In genomic region chr12:22435583-22435982, GRCh38 we compare ENCODE assay signal across 36 cellular contexts.
"Had no signal": no experiment of that assay in that cellular context is flagged by ENCODE, and none has a peak within 500 bp of the region (broad histone marks: within the 10 kb centered on the region; RNA-seq: fewer than 3 reads in every experiment).

No MANE protein-coding gene starts in this region.

- H3K4me1 ChIP-seq: ascending aorta, breast epithelium, colonic mucosa had no signal

- ATAC-seq: activated CD8-positive, alpha-beta memory T cell treated with anti-CD3 and anti-CD28 coated beads, Interleukin-2, amount 10 ng/mL, durations not matched to agents 7 days and 5 days; activated CD8-positive, alpha-beta T cell treated with anti-CD3 and anti-CD28 coated beads for 36 hours; foreskin keratinocyte; gastroesophageal sphincter; T-helper 17 cell had no signal

- H3K36me3 Mint-ChIP-seq: activated CD8-positive, alpha-beta memory T cell treated with anti-CD3 and anti-CD28 coated beads, Interleukin-2, amount 10 ng/mL, durations not matched to agents 7 days and 5 days; activated naive CD4-positive, alpha-beta T cell treated with anti-CD3 and anti-CD28 coated beads, Interleukin-2, amount 10 ng/mL, durations not matched to agents 7 days and 5 days; activated naive CD8-positive, alpha-beta T cell treated with anti-CD3 and anti-CD28 coated beads, Interleukin-2, amount 10 ng/mL, durations not matched to agents 7 days and 5 days; brain had no signal

- H3K4me3 Mint-ChIP-seq: activated B cell treated with CpG ODN at 0.5 μM for 24 hours; activated CD4-positive, alpha-beta T cell treated with anti-CD3 and anti-CD28 coated beads, Interleukin-2, amount 10 ng/mL, durations not matched to agents 7 days and 5 days; activated CD8-positive, alpha-beta memory T cell treated with anti-CD3 and anti-CD28 coated beads, Interleukin-2, amount 10 ng/mL, durations not matched to agents 7 days and 5 days; activated CD8-positive, alpha-beta T cell treated with anti-CD3 and anti-CD28 coated beads for 36 hours; activated naive CD4-positive, alpha-beta T cell treated with anti-CD3 and anti-CD28 coated beads, Interleukin-2, amount 10 ng/mL, durations not matched to agents 7 days and 5 days; activated naive CD8-positive, alpha-beta T cell treated with anti-CD3 and anti-CD28 coated beads, Interleukin-2, amount 10 ng/mL, durations not matched to agents 7 days and 5 days; activated T-helper 1 cell treated with anti-CD3 and anti-CD28 coated beads, Interleukin-12 subunit alpha, Interleukin-12 subunit beta, Interleukin-2, Interleukin-4 antibody, amounts not matched to agents 30 ng/mL and 10 ng/mL and 1 ng/mL, durations not matched to agents 14 hours and 24 hours and 36 hours; brain; dendritic cell treated with granulocyte-macrophage colony-stimulating factor and Interleukin-4, amounts not matched to agents 40 ng/mL and 50 ng/mL, for 4 days; T-helper 17 cell; T-helper 2 cell treated with Interferon-gamma antibody and Interleukin-4, amounts not matched to agents 5 μg/mL and 100 μg/mL, for 36 hours had no signal

- H3K36me3 ChIP-seq: ascending aorta, breast epithelium, cardiac muscle cell, colonic mucosa, esophagus muscularis mucosa, gastroesophageal sphincter, WERI-Rb-1 had no signal

- H3K4me3 ChIP-seq: ascending aorta, breast epithelium, cardiac muscle cell, colonic mucosa, dorsolateral prefrontal cortex, esophagus muscularis mucosa, gastroesophageal sphincter had no signal

- H3K9me3 Mint-ChIP-seq: activated B cell treated with CpG ODN at 0.5 μM for 24 hours; activated CD4-positive, alpha-beta T cell treated with anti-CD3 and anti-CD28 coated beads, Interleukin-2, amount 10 ng/mL, durations not matched to agents 7 days and 5 days; activated CD8-positive, alpha-beta T cell treated with anti-CD3 and anti-CD28 coated beads for 36 hours; activated naive CD4-positive, alpha-beta T cell treated with anti-CD3 and anti-CD28 coated beads, Interleukin-2, amount 10 ng/mL, durations not matched to agents 7 days and 5 days; activated naive CD8-positive, alpha-beta T cell treated with anti-CD3 and anti-CD28 coated beads, Interleukin-2, amount 10 ng/mL, durations not matched to agents 7 days and 5 days; activated T-helper 1 cell treated with anti-CD3 and anti-CD28 coated beads, Interleukin-12 subunit alpha, Interleukin-12 subunit beta, Interleukin-2, Interleukin-4 antibody, amounts not matched to agents 30 ng/mL and 10 ng/mL and 1 ng/mL, durations not matched to agents 14 hours and 24 hours and 36 hours; dendritic cell treated with granulocyte-macrophage colony-stimulating factor and Interleukin-4, amounts not matched to agents 40 ng/mL and 50 ng/mL, for 4 days; T-helper 2 cell treated with Interferon-gamma antibody and Interleukin-4, amounts not matched to agents 5 μg/mL and 100 μg/mL, for 36 hours had no signal

- H3K27me3 Mint-ChIP-seq: activated B cell treated with CpG ODN at 0.5 μM for 24 hours; activated CD4-positive, alpha-beta T cell treated with anti-CD3 and anti-CD28 coated beads, Interleukin-2, amount 10 ng/mL, durations not matched to agents 7 days and 5 days; activated CD8-positive, alpha-beta memory T cell treated with anti-CD3 and anti-CD28 coated beads, Interleukin-2, amount 10 ng/mL, durations not matched to agents 7 days and 5 days; activated naive CD4-positive, alpha-beta T cell treated with anti-CD3 and anti-CD28 coated beads, Interleukin-2, amount 10 ng/mL, durations not matched to agents 7 days and 5 days; activated naive CD8-positive, alpha-beta T cell treated with anti-CD3 and anti-CD28 coated beads, Interleukin-2, amount 10 ng/mL, durations not matched to agents 7 days and 5 days; brain; dendritic cell treated with granulocyte-macrophage colony-stimulating factor and Interleukin-4, amounts not matched to agents 40 ng/mL and 50 ng/mL, for 4 days; T-helper 17 cell had no signal

- H3K9me3 ChIP-seq: ascending aorta, breast epithelium, colonic mucosa, esophagus muscularis mucosa, gastroesophageal sphincter had no signal

- H3K4me1 Mint-ChIP-seq: brain had no signal

- H3K27ac Mint-ChIP-seq: activated B cell treated with CpG ODN at 0.5 μM for 24 hours; activated CD4-positive, alpha-beta T cell treated with anti-CD3 and anti-CD28 coated beads, Interleukin-2, amount 10 ng/mL, durations not matched to agents 7 days and 5 days; activated CD8-positive, alpha-beta memory T cell treated with anti-CD3 and anti-CD28 coated beads, Interleukin-2, amount 10 ng/mL, durations not matched to agents 7 days and 5 days; activated CD8-positive, alpha-beta T cell treated with anti-CD3 and anti-CD28 coated beads for 36 hours; activated naive CD4-positive, alpha-beta T cell treated with anti-CD3 and anti-CD28 coated beads, Interleukin-2, amount 10 ng/mL, durations not matched to agents 7 days and 5 days; activated naive CD4-positive, alpha-beta T cell treated with anti-CD3 and anti-CD28 coated beads, Interleukin-2, amount 50 U/mL, for 72 hours; activated naive CD8-positive, alpha-beta T cell treated with anti-CD3 and anti-CD28 coated beads, Interleukin-2, amount 10 ng/mL, durations not matched to agents 7 days and 5 days; activated T-helper 1 cell treated with anti-CD3 and anti-CD28 coated beads, Interleukin-12 subunit alpha, Interleukin-12 subunit beta, Interleukin-2, Interleukin-4 antibody, amounts not matched to agents 30 ng/mL and 10 ng/mL and 1 ng/mL, durations not matched to agents 14 hours and 24 hours and 36 hours; brain; dendritic cell treated with granulocyte-macrophage colony-stimulating factor and Interleukin-4, amounts not matched to agents 40 ng/mL and 50 ng/mL, for 4 days; T-helper 17 cell; T-helper 2 cell treated with Interferon-gamma antibody and Interleukin-4, amounts not matched to agents 5 μg/mL and 100 μg/mL, for 36 hours had no signal

- H3K27me3 ChIP-seq: ascending aorta, breast epithelium, cardiac muscle cell, colonic mucosa, dorsolateral prefrontal cortex, esophagus muscularis mucosa, foreskin keratinocyte, gastroesophageal sphincter had no signal

- H3K27ac ChIP-seq: ascending aorta, breast epithelium, cardiac muscle cell, colonic mucosa, dorsolateral prefrontal cortex, foreskin keratinocyte, WERI-Rb-1 had no signal

- DNase-seq: activated B cell treated with CpG ODN at 0.5 μM for 24 hours; activated CD4-positive, alpha-beta T cell treated with anti-CD3 and anti-CD28 coated beads for 1 hour; activated CD4-positive, alpha-beta T cell treated with anti-CD3 and anti-CD28 coated beads for 4 hours; activated CD4-positive, alpha-beta T cell treated with anti-CD3 and anti-CD28 coated beads, Interleukin-2, amount 10 ng/mL, durations not matched to agents 7 days and 5 days; activated CD4-positive, alpha-beta T cell treated with anti-CD3 and anti-CD28 coated beads, Interleukin-2, amount 50 U/mL, for 4 hours; activated CD8-positive, alpha-beta memory T cell treated with anti-CD3 and anti-CD28 coated beads, Interleukin-2, amount 10 ng/mL, durations not matched to agents 7 days and 5 days; activated CD8-positive, alpha-beta memory T cell treated with anti-CD3 and anti-CD28 coated beads, Interleukin-2, amount 50 U/mL, for 4 hours; activated CD8-positive, alpha-beta T cell treated with anti-CD3 and anti-CD28 coated beads for 36 hours; activated gamma-delta T cell; activated naive CD4-positive, alpha-beta T cell; activated naive CD4-positive, alpha-beta T cell treated with anti-CD3 and anti-CD28 coated beads, Interleukin-2, amount 10 ng/mL, durations not matched to agents 7 days and 5 days; activated naive CD8-positive, alpha-beta T cell treated with anti-CD3 and anti-CD28 coated beads, Interleukin-2, amount 10 ng/mL, durations not matched to agents 7 days and 5 days; activated T-cell treated with anti-CD3 and anti-CD28 coated beads, Interleukin-2, amount 50 U/mL, for 1 hour; activated T-cell treated with anti-CD3 and anti-CD28 coated beads, Interleukin-2, amount 50 U/mL, for 48 hours; central memory CD4-positive, alpha-beta T cell; cerebellar nuclear complex; colonic mucosa; dorsolateral prefrontal cortex; effector memory CD4-positive, alpha-beta T cell; erythroblast; foreskin keratinocyte; head of caudate nucleus; T-helper 1 cell; T-helper 17 cell; T1000; WERI-Rb-1 had no signal
